Comparison of ENCODE assay signal across 8 cellular contexts in the genomic region with DNA sequence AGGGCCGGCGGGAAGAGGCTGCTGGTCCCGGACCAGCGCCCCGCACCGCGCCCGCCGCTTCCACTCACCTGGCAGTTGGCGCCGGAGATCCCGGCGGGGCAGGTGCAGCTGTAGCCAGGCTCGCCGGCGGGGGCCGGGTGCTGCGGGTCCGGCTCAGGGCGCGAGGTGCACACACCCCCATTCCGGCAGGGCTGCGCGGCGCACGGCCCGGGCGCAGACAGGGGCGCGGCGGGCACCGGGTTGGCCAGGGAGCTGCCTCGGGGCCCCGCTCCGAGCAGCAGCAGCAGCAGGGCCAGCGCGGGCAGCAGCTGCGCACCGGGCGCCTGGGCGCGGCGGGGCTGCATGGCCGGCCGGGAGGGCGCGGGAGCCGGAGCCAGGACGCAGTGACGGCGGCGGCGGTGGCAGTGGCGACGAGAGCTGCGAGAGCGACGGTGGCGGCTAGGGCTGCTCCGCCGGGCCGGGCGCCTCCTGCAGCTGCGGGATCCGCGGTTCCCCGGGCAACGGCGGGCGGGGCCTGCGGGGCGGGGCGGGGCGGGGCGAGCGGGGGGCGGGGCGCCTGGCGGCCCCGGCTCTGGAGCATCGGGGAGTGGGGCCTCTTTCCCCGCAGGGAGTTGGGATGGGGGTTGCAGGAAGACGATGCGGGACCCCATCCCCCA. TPM values are rescaled to one million over a fixed set of nuclear protein-coding genes. Genes with fewer than 3 reads are reported as not detected.
DNase-seq lines count a peak whose midpoint lies in the region; ATAC-seq and TF ChIP-seq lines count a peak whose summit lies in the region.

A gene with protein sequence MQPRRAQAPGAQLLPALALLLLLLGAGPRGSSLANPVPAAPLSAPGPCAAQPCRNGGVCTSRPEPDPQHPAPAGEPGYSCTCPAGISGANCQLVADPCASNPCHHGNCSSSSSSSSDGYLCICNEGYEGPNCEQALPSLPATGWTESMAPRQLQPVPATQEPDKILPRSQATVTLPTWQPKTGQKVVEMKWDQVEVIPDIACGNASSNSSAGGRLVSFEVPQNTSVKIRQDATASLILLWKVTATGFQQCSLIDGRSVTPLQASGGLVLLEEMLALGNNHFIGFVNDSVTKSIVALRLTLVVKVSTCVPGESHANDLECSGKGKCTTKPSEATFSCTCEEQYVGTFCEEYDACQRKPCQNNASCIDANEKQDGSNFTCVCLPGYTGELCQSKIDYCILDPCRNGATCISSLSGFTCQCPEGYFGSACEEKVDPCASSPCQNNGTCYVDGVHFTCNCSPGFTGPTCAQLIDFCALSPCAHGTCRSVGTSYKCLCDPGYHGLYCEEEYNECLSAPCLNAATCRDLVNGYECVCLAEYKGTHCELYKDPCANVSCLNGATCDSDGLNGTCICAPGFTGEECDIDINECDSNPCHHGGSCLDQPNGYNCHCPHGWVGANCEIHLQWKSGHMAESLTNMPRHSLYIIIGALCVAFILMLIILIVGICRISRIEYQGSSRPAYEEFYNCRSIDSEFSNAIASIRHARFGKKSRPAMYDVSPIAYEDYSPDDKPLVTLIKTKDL (minus strand): TSS at position 476 of the 656 bp plus-strand sequence. CDS start 132 bp downstream, at position 344.

- H3F3A ChIP-seq in PC-9 (ENCODE audit: insufficient read depth, low read depth): no peaks in the 10 kb centered on the region; the same call in none of the 2 replicates

- H2AFZ ChIP-seq in PC-9: peak within 1 kb of the TSS; percentile 89

- no peaks in the 10 kb centered on the region for H3K9me2 ChIP-seq in PC-9 (ENCODE audit: insufficient read depth)

- CTCF ChIA-PET in BJ (lab: Yijun Ruan, JAX) (interaction anchor here (0.6 to 0.9 kb wide), 2 partner anchors 9 to 278 kb away, joined by 3 to 5 read pairs; no protein-coding TSS in a partner anchor), PC-9 (lab: Charles Lee) (interaction anchor here (0.6 kb wide), 1 partner anchor 1842 kb away, joined by 3 read pairs; no protein-coding TSS in a partner anchor)

- H3K9me3 ChIP-seq in PC-9 (ENCODE audit: insufficient read depth, low read depth): no peaks in the 10 kb centered on the region

- 0 out of 2 replicates have a peak, but pooled peaks cover 7% of the 10 kb centered on the region for H3K4me1 ChIP-seq in PC-9 (replicated peaks; ENCODE audit: insufficient read depth)
- no peaks in the 10 kb centered on the region for H3K4me1 ChIP-seq in rectal smooth muscle tissue (ENCODE audit: control insufficient read depth, insufficient read depth, low read length)

- no TSS peak for BruUV-seq in PC-9 (replicated peaks; lab: Mats Ljungman, UMichigan)

- H3K27ac Mint-ChIP-seq in activated naive CD8-positive, alpha-beta T cell: no peak within 1 kb of the TSS

- no peaks in the 10 kb centered on the region for H4K20me1 ChIP-seq in PC-9 (ENCODE audit: insufficient read depth)

- DNase-seq in BJ (ENCODE audit: low read depth) (no peak), PC-9 (peak in 1 of 2 experiments; percentile 29), left ventricle myocardium superior (peak; percentile 37), mesenteric fat pad (ENCODE audit: low spot score) (no peak)

- intact Hi-C loops in PC-9 (cut with micrococcal nuclease; ENCODE audit: unreplicated experiment) (loop anchor here (10.0 kb wide), 2 partner anchors 129 to 1029 kb away; no protein-coding TSS in a partner anchor), left ventricle myocardium superior (cut with micrococcal nuclease) (no loop called here)

- ATAC-seq in GM19324 (IDR thresholded peaks at IDR 0.05; ENCODE audit: low FRiP score, unreplicated experiment) (peak; percentile 76), HG03280 (IDR thresholded peaks at IDR 0.05; ENCODE audit: unreplicated experiment) (peak; percentile 87), left ventricle myocardium superior (peak; percentile 79)

- H3K4me3 ChIP-seq in BJ (ENCODE audit: low read depth, low read length) (peak within 1 kb of the TSS; percentile 34), PC-9 (peak within 1 kb of the TSS; percentile 66), rectal smooth muscle tissue (ENCODE audit: low read length) (peak within 1 kb of the TSS; percentile 56)

- H3K27me3 Mint-ChIP-seq in activated naive CD8-positive, alpha-beta T cell: peaks cover 59% of the 10 kb centered on the region

- H3K9ac ChIP-seq in rectal smooth muscle tissue (ENCODE audit: low read length): no peak within 1 kb of the TSS

- H3K79me2 ChIP-seq in PC-9 (ENCODE audit: low read depth): no peaks in the 10 kb centered on the region

- H3K4me2 ChIP-seq in PC-9: peak within 1 kb of the TSS; percentile 96

- peaks cover 14% of the 10 kb centered on the region for H3K4me1 Mint-ChIP-seq in activated naive CD8-positive, alpha-beta T cell (ENCODE audit: low read depth)

- POLR2A ChIA-PET in BJ (lab: Charles Lee): no interaction called here
- POLR2A ChIA-PET in PC-9 (lab: Charles Lee; ENCODE audit: unreplicated experiment): no interaction called here

- H3K36me3 ChIP-seq in BJ (ENCODE audit: control insufficient read depth, insufficient read depth, low read length) (no peaks in the 10 kb centered on the region), PC-9 (ENCODE audit: low read depth) (no peaks in the 10 kb centered on the region), rectal smooth muscle tissue (ENCODE audit: control insufficient read depth, insufficient read depth, low read length) (no peaks in the 10 kb centered on the region)

- peaks cover 11% of the 10 kb centered on the region for H3K36me3 Mint-ChIP-seq in activated naive CD8-positive, alpha-beta T cell

- H3K4me3 Mint-ChIP-seq in activated naive CD8-positive, alpha-beta T cell: peak within 1 kb of the TSS; percentile 75

- H3K27ac ChIP-seq in PC-9 (no peak within 1 kb of the TSS), rectal smooth muscle tissue (ENCODE audit: low read depth, low read length) (no peak within 1 kb of the TSS)

- H3K27me3 ChIP-seq in BJ (ENCODE audit: control insufficient read depth, insufficient read depth, low read length) (peaks cover 17% of the 10 kb centered on the region), PC-9 (ENCODE audit: insufficient read depth, low read depth) (peaks cover 13% of the 10 kb centered on the region), rectal smooth muscle tissue (ENCODE audit: control insufficient read depth, insufficient read depth, low read length) (peaks cover 11% of the 10 kb centered on the region)

- TF ChIP-seq CTCF in BJ (IDR thresholded peaks at IDR 0.05; ENCODE audit: insufficient read depth, low read depth, low read length) (no peak), PC-9 (conservative IDR thresholded peaks at IDR 0.05) (no peak)

- H3K9me3 Mint-ChIP-seq in activated naive CD8-positive, alpha-beta T cell (ENCODE audit: low read depth): peaks cover 9% of the 10 kb centered on the region

RNA-seq across cellular contexts. Expression of the gene that starts here (rescaled TPM):
- polyA plus RNA-seq in BJ (2011; rRNA removed): 0.02 TPM in 2 replicates
- 0.19 TPM in 1 of 2 replicates, not detected in the other for polyA minus RNA-seq in BJ (2011; rRNA and poly(A)+ RNA removed)
- total RNA-seq in PC-9 (2021) (0.28 and 0.58 TPM in 2 replicates), left ventricle myocardium superior (1.6 TPM), mesenteric fat pad (1.3 TPM)
